In genomic region chr5:6827815-6828214, GRCh38 we compare ENCODE assay signal across 9 cellular contexts.
DNase-seq lines count a peak whose midpoint lies in the region; ATAC-seq and TF ChIP-seq lines count a peak whose summit lies in the region.
"Had no signal": no experiment of that assay in that cellular context is flagged by ENCODE, and none has a peak within 500 bp of the region (broad histone marks: within the 10 kb centered on the region; RNA-seq: fewer than 3 reads in every experiment).

No MANE protein-coding gene starts in this region.

- peak; percentile 83 for DNase-seq in activated CD8-positive, alpha-beta memory T cell treated with anti-CD3 and anti-CD28 coated beads, Interleukin-2, amount 10 ng/mL, durations not matched to agents 7 days and 5 days
- DNase-seq in activated CD8-positive, alpha-beta memory T cell treated with anti-CD3 and anti-CD28 coated beads for 24 hours = no peak
- peak; percentile 11 to 18 for DNase-seq in activated CD4-positive, alpha-beta T cell treated with anti-CD3 and anti-CD28 coated beads for 4 hours
- DNase-seq in naive thymus-derived CD8-positive, alpha-beta T cell = peak in 2 of 10 donors; percentile 15 to 28
- no peak for DNase-seq in foreskin fibroblast
- DNase-seq in mammary epithelial cell = no peak
- no peak for DNase-seq in superior temporal gyrus (ENCODE audit: extremely low spot score)

- dilution Hi-C loops in mammary epithelial cell (cut with HindIII; ENCODE audit: low sequenced_read_pairs) = no loop called here

- BruUV-seq in mammary epithelial cell (replicated peaks; lab: Mats Ljungman, UMichigan) = no TSS peak

- H3K4me1 Mint-ChIP-seq in activated CD8-positive, alpha-beta memory T cell treated with anti-CD3 and anti-CD28 coated beads, Interleukin-2, amount 10 ng/mL, durations not matched to agents 7 days and 5 days = peaks cover 59% of the 10 kb centered on the region
- H3K4me1 Mint-ChIP-seq in naive thymus-derived CD8-positive, alpha-beta T cell = peaks cover 7 to 19% (median 16%) of the 10 kb centered on the region in 4 donors

- WGBS in mammary epithelial cell (ENCODE audit: low coverage, missing lambda C conversion rate) = 63% methylated on average over 5 of the region's 5 CpGs

- no peak overlapping the region for H3K9ac ChIP-seq in mammary epithelial cell (ENCODE audit: insufficient read depth, low read length)

- no peak overlapping the region for H3K4me2 ChIP-seq in mammary epithelial cell (ENCODE audit: insufficient read depth, low read depth, low read length)

- no peaks in the 10 kb centered on the region for H3K36me3 ChIP-seq in mammary epithelial cell (ENCODE audit: insufficient read depth, low read length)
- H3K36me3 ChIP-seq: SJSA1 had no signal

- CTCF ChIA-PET in activated CD8-positive, alpha-beta memory T cell treated with anti-CD3 and anti-CD28 coated beads, Interleukin-2, amount 10 ng/mL, durations not matched to agents 7 days and 5 days (lab: Charles Lee) = no interaction called here
- CTCF ChIA-PET in mammary epithelial cell (lab: Charles Lee; ENCODE audit: low non-redundant PET) = no interaction called here

- peak overlapping the region; percentile 71 for H3K4me3 Mint-ChIP-seq in activated CD8-positive, alpha-beta memory T cell treated with anti-CD3 and anti-CD28 coated beads, Interleukin-2, amount 10 ng/mL, durations not matched to agents 7 days and 5 days
- H3K4me3 Mint-ChIP-seq in naive thymus-derived CD8-positive, alpha-beta T cell = peak overlapping the region; percentile 71 to 90 (median 78)

- POLR2A ChIA-PET in naive thymus-derived CD8-positive, alpha-beta T cell (lab: Charles Lee) = no interaction called here

- no peaks in the 10 kb centered on the region for H3K79me2 ChIP-seq in mammary epithelial cell (ENCODE audit: insufficient read depth, low read length)

- no peak overlapping the region for H2AFZ ChIP-seq in mammary epithelial cell (ENCODE audit: low read depth, low read length)

- in situ Hi-C loops in mammary epithelial cell (cut with MboI; ENCODE audit: low sequenced_read_pairs in 2 of 2) = no loop called here

- H3K27ac ChIP-seq in mammary epithelial cell (ENCODE audit: insufficient read depth, low read depth, low read length) = no peak overlapping the region
- H3K27ac ChIP-seq: SJSA1 had no signal

- H3K4me3 ChIP-seq in foreskin fibroblast (ENCODE audit: low read depth in 1 of 2, low read length in 2 of 2) (no peak overlapping the region), mammary epithelial cell (replicated peaks in 1 of 3; ENCODE audit: insufficient read depth in 1 of 3, low read depth in 2 of 3, low read length in 3 of 3) (no peak overlapping the region)
- H3K4me3 ChIP-seq: SJSA1 had no signal

- intact Hi-C loops in mammary epithelial cell (cut with micrococcal nuclease) = no loop called here

- peaks cover 3% of the 10 kb centered on the region for H3K9me3 ChIP-seq in mammary epithelial cell (replicated peaks; ENCODE audit: insufficient read depth, low read length)
- H3K9me3 ChIP-seq: SJSA1 had no signal

- no peak for TF ChIP-seq CTCF in foreskin fibroblast (IDR thresholded peaks at IDR 0.05; ENCODE audit: low read depth, low read length)
- TF ChIP-seq CTCF in mammary epithelial cell (conservative IDR thresholded peaks at IDR 0.05 in 1 of 2, IDR thresholded peaks at IDR 0.05 in 1 of 2; ENCODE audit: extremely low read depth in 1 of 2, insufficient read depth in 1 of 2, low read depth in 1 of 2, low read length in 2 of 2) = no peak

- H3K36me3 Mint-ChIP-seq in activated CD8-positive, alpha-beta memory T cell treated with anti-CD3 and anti-CD28 coated beads, Interleukin-2, amount 10 ng/mL, durations not matched to agents 7 days and 5 days = peaks cover 3% of the 10 kb centered on the region
- H3K36me3 Mint-ChIP-seq in naive thymus-derived CD8-positive, alpha-beta T cell = peaks cover 0 to 5% (median 2%) of the 10 kb centered on the region in 3 donors

- peak overlapping the region; percentile 95 for H3K27ac Mint-ChIP-seq in activated CD8-positive, alpha-beta memory T cell treated with anti-CD3 and anti-CD28 coated beads, Interleukin-2, amount 10 ng/mL, durations not matched to agents 7 days and 5 days
- H3K27ac Mint-ChIP-seq in naive thymus-derived CD8-positive, alpha-beta T cell = peak overlapping the region in 8 of 10 donors; percentile 20 to 90 (median 76)

- peak; percentile 90 for ATAC-seq in activated CD8-positive, alpha-beta memory T cell treated with anti-CD3 and anti-CD28 coated beads, Interleukin-2, amount 10 ng/mL, durations not matched to agents 7 days and 5 days
- ATAC-seq in HG03097 (IDR thresholded peaks at IDR 0.05; ENCODE audit: low FRiP score, unreplicated experiment) = peak; percentile 79
- peak; percentile 60 to 63 for ATAC-seq in naive thymus-derived CD8-positive, alpha-beta T cell

- peaks cover 2% of the 10 kb centered on the region for H3K27me3 ChIP-seq in mammary epithelial cell (ENCODE audit: insufficient read depth, low read length)
- H3K27me3 ChIP-seq: SJSA1 had no signal

- H4K20me1 ChIP-seq in mammary epithelial cell (ENCODE audit: insufficient read depth, low read length) = no peaks in the 10 kb centered on the region

- H3K27me3 Mint-ChIP-seq in activated CD8-positive, alpha-beta memory T cell treated with anti-CD3 and anti-CD28 coated beads, Interleukin-2, amount 10 ng/mL, durations not matched to agents 7 days and 5 days = peaks cover 16% of the 10 kb centered on the region
- peaks cover 8 to 32% (median 10%) of the 10 kb centered on the region in 5 donors for H3K27me3 Mint-ChIP-seq in naive thymus-derived CD8-positive, alpha-beta T cell

- no peaks in the 10 kb centered on the region for H3K4me1 ChIP-seq in mammary epithelial cell (ENCODE audit: insufficient read depth, low read length)
- H3K4me1 ChIP-seq: SJSA1 had no signal

- peaks cover 4% of the 10 kb centered on the region for H3K9me3 Mint-ChIP-seq in activated CD8-positive, alpha-beta memory T cell treated with anti-CD3 and anti-CD28 coated beads, Interleukin-2, amount 10 ng/mL, durations not matched to agents 7 days and 5 days (ENCODE audit: low read depth)
- H3K9me3 Mint-ChIP-seq in naive thymus-derived CD8-positive, alpha-beta T cell = peaks cover 0 to 18% (median 6%) of the 10 kb centered on the region in 9 donors

Comparison
In these comparisons a context has a peak if more than half of its experiments do, and no peak if none do; other contexts are left out.
1. DNase-seq: peak in activated CD8-positive, alpha-beta memory T cell treated with anti-CD3 and anti-CD28 coated beads, Interleukin-2, amount 10 ng/mL, durations not matched to agents 7 days and 5 days (single experiment) and activated CD4-positive, alpha-beta T cell treated with anti-CD3 and anti-CD28 coated beads for 4 hours (2 of 2); none in activated CD8-positive, alpha-beta memory T cell treated with anti-CD3 and anti-CD28 coated beads for 24 hours (single experiment), foreskin fibroblast (0 of 2), mammary epithelial cell (single experiment) and superior temporal gyrus (single experiment).
2. Peak in every context shown above with its lines, with median percentiles within 50 percentile points of each other: ATAC-seq.